In genomic region chr11:81892770-81893635, GRCh38 we compare ENCODE assay signal across 16 cellular contexts.
DNase-seq lines count a peak whose midpoint lies in the region; ATAC-seq and FAIRE-seq lines count a peak whose summit lies in the region.
"Had no signal": no experiment of that assay in that cellular context is flagged by ENCODE, and none has a peak within 500 bp of the region (broad histone marks: within the 10 kb centered on the region; RNA-seq: fewer than 3 reads in every experiment).

No MANE protein-coding gene starts in this region.

- no CpG with 5 or more reads among the region's 7 CpGs for WGBS in mesendoderm (ENCODE audit: extremely low coverage, insufficient coverage, low lambda C conversion rate)
- no CpG with 5 or more reads among the region's 7 CpGs for WGBS in trophoblast cell (ENCODE audit: extremely low coverage, insufficient coverage, insufficient read length)
- WGBS in aorta, 2 donors = 92 to 93% methylated on average over 7 of the region's 7 CpGs

- H3K14ac ChIP-seq in trophoblast cell (ENCODE audit: low read length) = no peak overlapping the region

- H3K27ac Mint-ChIP-seq in stimulated activated memory B cell treated with anti-CD40 and anti-IgM and Interleukin-4, amounts not matched to agents 10 μg/mL and 1 μg/mL and 100 μg/mL, for 72 hours = no peak overlapping the region
- H3K27ac Mint-ChIP-seq: CD8-positive, alpha-beta memory T cell; GM23338 had no signal

- no peak overlapping the region for H4K8ac ChIP-seq in mesendoderm (ENCODE audit: low read depth, low read length)
- no peak overlapping the region for H4K8ac ChIP-seq in trophoblast cell (ENCODE audit: low read depth, low read length)

- H3K36me3 Mint-ChIP-seq in stimulated activated memory B cell treated with anti-CD40 and anti-IgM and Interleukin-4, amounts not matched to agents 10 μg/mL and 1 μg/mL and 100 μg/mL, for 72 hours = no peaks in the 10 kb centered on the region

- peak; percentile 53 for ATAC-seq in stimulated activated memory B cell treated with anti-CD40 and anti-IgM and Interleukin-4, amounts not matched to agents 10 μg/mL and 1 μg/mL and 100 μg/mL, for 72 hours
- ATAC-seq in aorta (ENCODE audit: low FRiP score) = peak; percentile 44
- no peak for ATAC-seq in GM19463 (IDR thresholded peaks at IDR 0.05; ENCODE audit: unreplicated experiment)
- ATAC-seq: A549, GM23338 had no signal

- H3K9ac ChIP-seq in mesendoderm (ENCODE audit: low read length) (no peak overlapping the region), trophoblast cell (ENCODE audit: low read length) (no peak overlapping the region)
- H3K9ac ChIP-seq: BLaER1 had no signal

- H2BK12ac ChIP-seq in trophoblast cell (ENCODE audit: low read length) = no peak overlapping the region

- H3K27ac ChIP-seq in mesendoderm (ENCODE audit: low read depth, low read length) = no peak overlapping the region
- H3K27ac ChIP-seq in trophoblast cell (ENCODE audit: low read depth, low read length) = no peak overlapping the region
- no peak overlapping the region for H3K27ac ChIP-seq in aorta (ENCODE audit: low read depth in 1 of 2, low read length in 2 of 2)
- H3K27ac ChIP-seq: A549, BLaER1, HL-60 had no signal

- no peaks in the 10 kb centered on the region for H3K27me3 Mint-ChIP-seq in stimulated activated memory B cell treated with anti-CD40 and anti-IgM and Interleukin-4, amounts not matched to agents 10 μg/mL and 1 μg/mL and 100 μg/mL, for 72 hours
- H3K27me3 Mint-ChIP-seq: CD8-positive, alpha-beta memory T cell had no signal

- H3K4me1 ChIP-seq in mesendoderm (ENCODE audit: control insufficient read depth, low read depth, low read length) (no peaks in the 10 kb centered on the region), trophoblast cell (ENCODE audit: control insufficient read depth in 1 of 2, insufficient read depth in 2 of 2, low read length in 2 of 2) (no peaks in the 10 kb centered on the region), aorta (ENCODE audit: control insufficient read depth in 1 of 2, insufficient read depth in 2 of 2, low read length in 2 of 2) (no peaks in the 10 kb centered on the region)
- H3K4me1 ChIP-seq: A549, BLaER1, Caco-2 had no signal

- H3K36me3 ChIP-seq in mesendoderm (ENCODE audit: control insufficient read depth, insufficient read depth, low read length) = no peaks in the 10 kb centered on the region
- no peaks in the 10 kb centered on the region for H3K36me3 ChIP-seq in trophoblast cell (ENCODE audit: control insufficient read depth in 1 of 2, insufficient read depth in 2 of 2, low read length in 2 of 2)
- no peaks in the 10 kb centered on the region for H3K36me3 ChIP-seq in aorta (ENCODE audit: control insufficient read depth in 1 of 2, insufficient read depth in 2 of 2, low read length in 1 of 2)
- H3K36me3 ChIP-seq: BLaER1 had no signal

- peak; percentile 13 for DNase-seq in mesendoderm
- DNase-seq in trophoblast cell = no peak
- DNase-seq in aorta = no peak
- DNase-seq in cerebellar nuclear complex (lab: John Stamatoyannopoulos, UW) = no peak
- DNase-seq in RCC 7860 (ENCODE audit: low spot score) = no peak
- no peak for DNase-seq in AG20443 (ENCODE audit: low spot score)
- DNase-seq: Caco-2; CD8-positive, alpha-beta memory T cell; GF-D8; H7 had no signal

- no peaks in the 10 kb centered on the region for H3K27me3 ChIP-seq in mesendoderm (ENCODE audit: insufficient read depth, low read length, poor library complexity)
- no peaks in the 10 kb centered on the region for H3K27me3 ChIP-seq in trophoblast cell (ENCODE audit: insufficient read depth, low read length)
- H3K27me3 ChIP-seq in aorta (ENCODE audit: control insufficient read depth in 1 of 2, insufficient read depth in 2 of 2, low read length in 1 of 2) = no peaks in the 10 kb centered on the region
- H3K27me3 ChIP-seq: BLaER1 had no signal

- no peak overlapping the region for H3K4ac ChIP-seq in mesendoderm (ENCODE audit: low read depth, low read length)
- no peak overlapping the region for H3K4ac ChIP-seq in trophoblast cell (ENCODE audit: low read depth, low read length)

- peaks cover 4% of the 10 kb centered on the region for H3K9me3 Mint-ChIP-seq in stimulated activated memory B cell treated with anti-CD40 and anti-IgM and Interleukin-4, amounts not matched to agents 10 μg/mL and 1 μg/mL and 100 μg/mL, for 72 hours
- H3K9me3 Mint-ChIP-seq: GM23338 had no signal

- H2BK15ac ChIP-seq in mesendoderm (replicated peaks; ENCODE audit: low read depth) = no peak overlapping the region

- H3K18ac ChIP-seq in mesendoderm (ENCODE audit: low read length) (no peak overlapping the region), trophoblast cell (ENCODE audit: low read length) (no peak overlapping the region)

- H2BK120ac ChIP-seq in mesendoderm (ENCODE audit: low read depth, low read length) (no peak overlapping the region), trophoblast cell (ENCODE audit: insufficient read depth, low read length, poor library complexity) (no peak overlapping the region)

- no peaks in the 10 kb centered on the region for H3K79me1 ChIP-seq in mesendoderm (ENCODE audit: low read length)
- H3K79me1 ChIP-seq in trophoblast cell (ENCODE audit: low read length) = no peaks in the 10 kb centered on the region

- H3K79me2 ChIP-seq in mesendoderm (ENCODE audit: control insufficient read depth, insufficient read depth, low read length) (no peaks in the 10 kb centered on the region), trophoblast cell (ENCODE audit: control insufficient read depth, insufficient read depth, low read length, poor library complexity) (no peaks in the 10 kb centered on the region)

- H3K23ac ChIP-seq in mesendoderm (ENCODE audit: low read length) (no peak overlapping the region), trophoblast cell (ENCODE audit: low read length) (no peak overlapping the region)

- no peak for FAIRE-seq in RCC 7860 (lab: Jason Lieb, UNC)
- FAIRE-seq: A549 had no signal

- H3K9me3 ChIP-seq in trophoblast cell (ENCODE audit: insufficient read depth, low read depth, low read length) (no peaks in the 10 kb centered on the region), aorta (ENCODE audit: control insufficient read depth, low read length) (no peaks in the 10 kb centered on the region)
- H3K9me3 ChIP-seq: A549, Caco-2 had no signal

- no peak overlapping the region for H3K56ac ChIP-seq in mesendoderm (ENCODE audit: low read length)

- H3K4me1 Mint-ChIP-seq in stimulated activated memory B cell treated with anti-CD40 and anti-IgM and Interleukin-4, amounts not matched to agents 10 μg/mL and 1 μg/mL and 100 μg/mL, for 72 hours = no peaks in the 10 kb centered on the region
- H3K4me1 Mint-ChIP-seq: CD8-positive, alpha-beta memory T cell; GM23338 had no signal

- H3K4me2 ChIP-seq in mesendoderm (ENCODE audit: low read length) (no peak overlapping the region), trophoblast cell (ENCODE audit: low read length) (no peak overlapping the region)
- H3K4me2 ChIP-seq: A549, BLaER1, GM23338 had no signal

- H4K91ac ChIP-seq in trophoblast cell (ENCODE audit: low read depth, low read length) = no peak overlapping the region

- H2BK5ac ChIP-seq in mesendoderm (ENCODE audit: low read length) = no peak overlapping the region
- H2BK5ac ChIP-seq in trophoblast cell (ENCODE audit: low read depth, low read length, poor library complexity) = no peak overlapping the region

- no peak overlapping the region for H3K4me3 ChIP-seq in mesendoderm (ENCODE audit: low read length)
- H3K4me3 ChIP-seq in trophoblast cell (ENCODE audit: low read depth, low read length) = peak overlapping the region; percentile 28
- no peak overlapping the region for H3K4me3 ChIP-seq in aorta (ENCODE audit: low read length in 2 of 2)
- H3K4me3 ChIP-seq: A549, BLaER1, GM23338 had no signal

- H3K4me3 Mint-ChIP-seq in stimulated activated memory B cell treated with anti-CD40 and anti-IgM and Interleukin-4, amounts not matched to agents 10 μg/mL and 1 μg/mL and 100 μg/mL, for 72 hours = no peak overlapping the region
- H3K4me3 Mint-ChIP-seq: GM23338 had no signal

- intact Hi-C loops in aorta (cut with DNase I) = loop anchor here in 1 of 2 donors (10.0 kb wide), 1 partner anchor 48 kb away; no protein-coding TSS in a partner anchor

- H2AFZ ChIP-seq in trophoblast cell (ENCODE audit: insufficient read depth, low read length, poor library complexity) = no peak overlapping the region
- H2AFZ ChIP-seq: GM23338 had no signal

- H2AK5ac ChIP-seq in mesendoderm (ENCODE audit: low read length) = no peak overlapping the region
- H2AK5ac ChIP-seq in trophoblast cell (ENCODE audit: low read length) = no peak overlapping the region

- H4K12ac ChIP-seq in trophoblast cell (ENCODE audit: low read depth, low read length) = no peak overlapping the region

- H4K5ac ChIP-seq in mesendoderm (ENCODE audit: low read length) = no peak overlapping the region
